ENCODE assay signal across 8 cellular contexts in genomic region chr2:20822535-20823490, GRCh38. TPM values are rescaled to one million over a fixed set of nuclear protein-coding genes. Genes with fewer than 3 reads are reported as not detected.
DNase-seq lines count a peak whose midpoint lies in the region; ATAC-seq, FAIRE-seq and TF ChIP-seq lines count a peak whose summit lies in the region.

TSS of gene LDAH (minus strand) at chr2:20823101. CDS start at chr2:20801463, 21,638 bp downstream.

- H3K27ac Mint-ChIP-seq in WTC11 = peak within 1 kb of the TSS; percentile 95

- ATAC-seq in GM18873 (IDR thresholded peaks at IDR 0.05; ENCODE audit: low FRiP score, unreplicated experiment) (peak; percentile 82), HG03135 (IDR thresholded peaks at IDR 0.05; ENCODE audit: unreplicated experiment) (peak; percentile 92), WTC11 (peak; percentile 92)

- 4% methylated on average over 46 of the region's 46 CpGs for WGBS in smooth muscle cell (ENCODE audit: low lambda C conversion rate)

- H3K36me3 ChIP-seq in bronchial epithelial cell (ENCODE audit: control insufficient read depth, insufficient read depth, low read length) (no peaks in the 10 kb centered on the region), smooth muscle cell (ENCODE audit: low read depth) (no peaks in the 10 kb centered on the region)

- H3F3A ChIP-seq in smooth muscle cell (ENCODE audit: low read depth) = no peaks in the 10 kb centered on the region

- H3K4me1 Mint-ChIP-seq in WTC11 = peaks cover 6% of the 10 kb centered on the region; the same call in 1 of the 2 replicates

- H2AFZ ChIP-seq in smooth muscle cell (ENCODE audit: low read depth) = peak within 1 kb of the TSS; percentile 98

- H3K4me3 Mint-ChIP-seq in WTC11 = peak within 1 kb of the TSS; percentile 96

- peaks cover 12% of the 10 kb centered on the region for H3K27me3 Mint-ChIP-seq in WTC11 (ENCODE audit: low read depth)

- DNase-seq in AG04449 (ENCODE audit: low read depth, low spot score) = peak; percentile 19
- peak; percentile 88 for DNase-seq in NCI-H2196 treated with DMSO at 0.1 percent for 48 hours (lab: John Stamatoyannopoulos, UW; ENCODE audit: unreplicated experiment)
- DNase-seq in WTC11 (ENCODE audit: low spot score) = peak; percentile 92
- peak; percentile 49 for DNase-seq in bronchial epithelial cell (ENCODE audit: low read depth)
- peak; percentile 97 for DNase-seq in iPS-NIHi7 (ENCODE audit: extremely low spot score)
- DNase-seq in smooth muscle cell (lab: John Stamatoyannopoulos, UW; ENCODE audit: unreplicated experiment) = peak; percentile 68

- FAIRE-seq in bronchial epithelial cell (lab: Jason Lieb, UNC) = no peak

- 0 out of 2 replicates have a peak, but pooled peaks cover under 1% of the 10 kb centered on the region for H3K9me3 Mint-ChIP-seq in WTC11

- no peaks in the 10 kb centered on the region for H3K27me3 ChIP-seq in bronchial epithelial cell (ENCODE audit: control insufficient read depth, insufficient read depth, low read length)
- no peaks in the 10 kb centered on the region for H3K27me3 ChIP-seq in smooth muscle cell (ENCODE audit: low read depth)

- POLR2A ChIA-PET in AG04449 (lab: Yijun Ruan, JAX) = interaction anchor here (0.7 kb wide), 2 partner anchors 37 to 147 kb away, joined by 3 read pairs; no protein-coding TSS in a partner anchor
- POLR2A ChIA-PET in WTC11 (lab: Charles Lee) = interaction anchor here (1.0 to 1.3 kb wide), 4 partner anchors 12 to 376 kb away, joined by 3 to 4 read pairs (median 4); partner anchors contain the start of gene RHOB

- peaks cover 3% of the 10 kb centered on the region; the same call in 1 of the 2 replicates for H3K36me3 Mint-ChIP-seq in WTC11

- H3K9ac ChIP-seq in smooth muscle cell (ENCODE audit: low read depth) = peak within 1 kb of the TSS; percentile 94

- CTCF ChIA-PET in AG04449 (lab: Yijun Ruan, JAX) = interaction anchor here (1.0 to 2.5 kb wide), 5 partner anchors 9 to 162 kb away, joined by 3 to 10 read pairs (median 4); no protein-coding TSS in a partner anchor
- CTCF ChIA-PET in WTC11 (lab: Charles Lee) = interaction anchor here (0.5 to 2.9 kb wide), 8 partner anchors 41 to 381 kb away, joined by 3 to 13 read pairs (median 4); no protein-coding TSS in a partner anchor

- H3K4me1 ChIP-seq in smooth muscle cell (ENCODE audit: low read depth) = peaks cover 7% of the 10 kb centered on the region

- TF ChIP-seq CTCF in AG04449 (IDR thresholded peaks at IDR 0.05; ENCODE audit: insufficient read depth, low read length, missing control alignments) (no peak), WTC11 (IDR thresholded peaks at IDR 0.05) (no peak), bronchial epithelial cell (IDR thresholded peaks at IDR 0.05; ENCODE audit: insufficient read depth, low read length, severe bottlenecking) (no peak), smooth muscle cell (IDR thresholded peaks at IDR 0.05; ENCODE audit: borderline replicate concordance, insufficient read depth, poor library complexity, severe bottlenecking) (no peak)

- H3K4me2 ChIP-seq in smooth muscle cell = peak within 1 kb of the TSS; percentile 88

- H3K4me3 ChIP-seq in AG04449 (ENCODE audit: low read depth, low read length) = peak within 1 kb of the TSS; percentile 98
- peak within 1 kb of the TSS; percentile 77 for H3K4me3 ChIP-seq in bronchial epithelial cell (ENCODE audit: low read depth, low read length)
- H3K4me3 ChIP-seq in smooth muscle cell = peak within 1 kb of the TSS; percentile 86

- peak within 1 kb of the TSS; percentile 83 for H3K27ac ChIP-seq in smooth muscle cell (ENCODE audit: low read depth)

- peaks cover 23% of the 10 kb centered on the region for H3K79me2 ChIP-seq in smooth muscle cell (ENCODE audit: low read depth)

- no peaks in the 10 kb centered on the region for H3K9me3 ChIP-seq in smooth muscle cell (replicated peaks; ENCODE audit: low read depth)

- no peaks in the 10 kb centered on the region for H4K20me1 ChIP-seq in smooth muscle cell (ENCODE audit: low read depth)

TF ChIP-seq in WTC11, 78 proteins besides CTCF, POLR2A, EP300 and RAD21 (continues in another document):
- TF ChIP-seq, protein P1, sequence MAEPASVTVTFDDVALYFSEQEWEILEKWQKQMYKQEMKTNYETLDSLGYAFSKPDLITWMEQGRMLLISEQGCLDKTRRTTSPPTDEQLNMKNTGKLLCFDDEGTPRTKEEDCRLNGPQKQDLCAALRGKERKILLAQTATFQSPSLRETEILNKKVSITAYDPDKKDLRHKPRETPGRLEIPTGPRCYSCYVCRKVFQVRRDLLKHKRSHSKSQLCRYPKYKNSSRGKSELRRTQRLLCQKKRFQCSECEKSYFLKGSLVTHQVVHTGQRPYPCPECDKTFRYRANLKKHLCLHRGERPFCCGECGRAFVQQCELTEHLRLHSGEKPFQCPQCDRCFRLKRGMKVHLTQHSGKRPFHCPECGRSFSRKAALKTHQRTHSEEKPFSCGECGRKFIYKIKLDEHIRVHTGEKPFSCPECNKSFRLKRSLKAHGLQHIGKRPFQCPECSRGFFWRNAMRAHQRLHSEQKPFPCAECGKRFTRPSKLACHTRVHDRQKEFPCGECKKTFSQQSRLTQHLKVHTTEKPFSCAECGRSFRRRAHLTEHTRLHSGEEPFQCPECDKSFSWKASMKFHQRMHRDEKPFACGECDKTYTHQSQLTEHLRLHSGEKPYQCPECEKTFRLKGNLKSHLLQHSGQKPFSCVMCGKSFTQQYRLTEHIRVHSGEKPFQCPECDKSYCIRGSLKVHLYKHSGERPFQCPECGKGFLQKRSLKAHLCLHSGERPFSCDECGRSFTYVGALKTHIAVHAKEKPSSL (CRISPR knock-in tag; conservative IDR thresholded peaks at IDR 0.05) = no peak
- TF ChIP-seq ZNF532 (CRISPR knock-in tag; IDR thresholded peaks at IDR 0.05; ENCODE audit: borderline replicate concordance) = no peak
- peak; percentile 72 for TF ChIP-seq MYBL2 (CRISPR knock-in tag; IDR thresholded peaks at IDR 0.05)
- TF ChIP-seq ATF2 (CRISPR knock-in tag; IDR thresholded peaks at IDR 0.05; ENCODE audit: borderline replicate concordance, low read depth) = 0 out of 2 replicates have a peak, but pooled peaks have one; percentile 48
- TF ChIP-seq NFE2L1 (CRISPR knock-in tag; IDR thresholded peaks at IDR 0.05) = 0 out of 2 replicates have a peak, but pooled peaks have one; percentile 61
- TF ChIP-seq, protein P2, sequence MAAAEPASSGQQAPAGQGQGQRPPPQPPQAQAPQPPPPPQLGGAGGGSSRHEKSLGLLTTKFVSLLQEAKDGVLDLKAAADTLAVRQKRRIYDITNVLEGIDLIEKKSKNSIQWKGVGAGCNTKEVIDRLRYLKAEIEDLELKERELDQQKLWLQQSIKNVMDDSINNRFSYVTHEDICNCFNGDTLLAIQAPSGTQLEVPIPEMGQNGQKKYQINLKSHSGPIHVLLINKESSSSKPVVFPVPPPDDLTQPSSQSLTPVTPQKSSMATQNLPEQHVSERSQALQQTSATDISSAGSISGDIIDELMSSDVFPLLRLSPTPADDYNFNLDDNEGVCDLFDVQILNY (CRISPR knock-in tag; IDR thresholded peaks at IDR 0.05) = 0 out of 2 replicates have a peak, but pooled peaks have one; percentile 27
- no peak for TF ChIP-seq ZNF317 (CRISPR knock-in tag; IDR thresholded peaks at IDR 0.05; ENCODE audit: borderline replicate concordance, low read depth)
- TF ChIP-seq SP1 (CRISPR knock-in tag; conservative IDR thresholded peaks at IDR 0.05) = peak; percentile 91
- no peak for TF ChIP-seq TCF7 (CRISPR knock-in tag; IDR thresholded peaks at IDR 0.05; ENCODE audit: low read depth)

RNA-seq across cellular contexts. Expression of gene LDAH, which starts in this region (rescaled TPM):
- 16.1 to 20.5 TPM (median 17.7 TPM) in 3 replicates for total RNA-seq in WTC11 (2021)
- total RNA-seq in bronchial epithelial cell = 7.7 and 8.4 TPM in 2 replicates
- total RNA-seq in smooth muscle cell = 15.7 and 50.8 TPM in 2 replicates
- 14.6 and 14.9 TPM in 2 replicates for polyA plus RNA-seq in smooth muscle cell

Comparison
In these comparisons a context has a peak if more than half of its experiments do, and no peak if none do; other contexts are left out.
1. Peak in every context shown above with its lines: DNase-seq, ATAC-seq, H3K4me3 ChIP-seq and H3K27ac ChIP-seq.
2. DNase-seq: peak in every context shown above with its lines; median percentile 97 in iPS-NIHi7; 92 in WTC11; 88 in NCI-H2196 treated with DMSO at 0.1 percent for 48 hours; 68 in smooth muscle cell; 49 in bronchial epithelial cell; 19 in AG04449.